Comparison of ENCODE assay signal across 1 cellular context in genomic region chrX:135893294-135893817, GRCh38.
TF ChIP-seq lines count a peak whose summit lies in the region.

Gene CT45A10, minus strand, starts transcription at chrX:135893444. Its CDS starts 8,100 bp downstream, at chrX:135885344.
Gene SAGE1, plus strand, starts transcription at chrX:135893716. Its CDS starts 2,527 bp downstream, at chrX:135896243.

TF ChIP-seq in HepG2, 621 proteins besides CTCF, POLR2A, EP300 and RAD21 (continued from another document):
- TF ChIP-seq ZNF800 (CRISPR knock-in tag; IDR thresholded peaks at IDR 0.05) (no peak), FOXA1 (IDR thresholded peaks at IDR 0.05) (no peak), FOXA1 (CRISPR knock-in tag; IDR thresholded peaks at IDR 0.05) (no peak), MLXIP (CRISPR knock-in tag; IDR thresholded peaks at IDR 0.05; ENCODE audit: borderline replicate concordance) (no peak), ZNF543 (CRISPR knock-in tag; IDR thresholded peaks at IDR 0.05) (no peak), PAF1 (CRISPR knock-in tag; IDR thresholded peaks at IDR 0.05) (no peak)
TF ChIP-seq in HepG2: peak in this region for 0.
